In genomic region chr3:119401502-119402440, GRCh38 we compare ENCODE assay signal across 14 cellular contexts.
DNase-seq lines count a peak whose midpoint lies in the region; ATAC-seq and TF ChIP-seq lines count a peak whose summit lies in the region.
"Had no signal": no experiment of that assay in that cellular context is flagged by ENCODE, and none has a peak within 500 bp of the region (broad histone marks: within the 10 kb centered on the region; RNA-seq: fewer than 3 reads in every experiment).

No MANE protein-coding gene starts in this region.

- no peak for DNase-seq in activated CD8-positive, alpha-beta T cell treated with anti-CD3 and anti-CD28 coated beads for 36 hours
- DNase-seq in activated CD8-positive, alpha-beta T cell treated with anti-CD3 and anti-CD28 coated beads, Interleukin-2, amount 10 ng/mL, durations not matched to agents 7 days and 5 days, result no peak
- DNase-seq in neural crest cell (ENCODE audit: low read depth, low spot score) (peak; percentile 7), COLO668 (lab: John Stamatoyannopoulos, UW; ENCODE audit: unreplicated experiment) (no peak), adrenal gland (no peak)
- DNase-seq: 8988T; HCEC 1CT; KBM-7; naive thymus-derived CD4-positive, alpha-beta T cell had no signal

- ATAC-seq in activated CD8-positive, alpha-beta T cell treated with anti-CD3 and anti-CD28 coated beads for 36 hours, result no peak
- ATAC-seq in activated CD8-positive, alpha-beta T cell treated with anti-CD3 and anti-CD28 coated beads, Interleukin-2, amount 10 ng/mL, durations not matched to agents 7 days and 5 days, result no peak
- ATAC-seq in GM21786 (IDR thresholded peaks at IDR 0.05; ENCODE audit: unreplicated experiment) (peak; percentile 53), HG03439 (IDR thresholded peaks at IDR 0.05; ENCODE audit: unreplicated experiment) (peak; percentile 69), HG03108 (IDR thresholded peaks at IDR 0.05; ENCODE audit: unreplicated experiment) (no peak)
- ATAC-seq: naive thymus-derived CD4-positive, alpha-beta T cell; stimulated activated effector memory CD8-positive, alpha-beta T cell treated with anti-CD3 and anti-CD28 coated beads, Interleukin-12 subunit alpha, Interleukin-12 subunit beta, amount 100 ng/mL, for 72 hours had no signal

- no peak for TF ChIP-seq POLR2A in adrenal gland (IDR thresholded peaks at IDR 0.05)

- no peak overlapping the region for H3K4me3 ChIP-seq in adrenal gland
- H3K4me3 ChIP-seq: SK-N-MC had no signal

- no peak overlapping the region for H3K4me3 Mint-ChIP-seq in activated CD8-positive, alpha-beta T cell treated with anti-CD3 and anti-CD28 coated beads for 36 hours
- no peak overlapping the region for H3K4me3 Mint-ChIP-seq in activated CD8-positive, alpha-beta T cell treated with anti-CD3 and anti-CD28 coated beads, Interleukin-2, amount 10 ng/mL, durations not matched to agents 7 days and 5 days
- H3K4me3 Mint-ChIP-seq in neural crest cell, result no peak overlapping the region
- H3K4me3 Mint-ChIP-seq: naive thymus-derived CD4-positive, alpha-beta T cell; stimulated activated effector memory CD8-positive, alpha-beta T cell treated with anti-CD3 and anti-CD28 coated beads, Interleukin-12 subunit alpha, Interleukin-12 subunit beta, amount 100 ng/mL, for 72 hours had no signal

- H3K36me3 Mint-ChIP-seq in activated CD8-positive, alpha-beta T cell treated with anti-CD3 and anti-CD28 coated beads for 36 hours (ENCODE audit: low read depth), result peaks cover 14% of the 10 kb centered on the region
- H3K36me3 Mint-ChIP-seq in activated CD8-positive, alpha-beta T cell treated with anti-CD3 and anti-CD28 coated beads, Interleukin-2, amount 10 ng/mL, durations not matched to agents 7 days and 5 days (ENCODE audit: low read depth), result peaks cover 2% of the 10 kb centered on the region
- no peaks in the 10 kb centered on the region for H3K36me3 Mint-ChIP-seq in neural crest cell (ENCODE audit: low read depth)

- no peaks in the 10 kb centered on the region for H3K27me3 Mint-ChIP-seq in activated CD8-positive, alpha-beta T cell treated with anti-CD3 and anti-CD28 coated beads for 36 hours
- no peaks in the 10 kb centered on the region for H3K27me3 Mint-ChIP-seq in activated CD8-positive, alpha-beta T cell treated with anti-CD3 and anti-CD28 coated beads, Interleukin-2, amount 10 ng/mL, durations not matched to agents 7 days and 5 days (ENCODE audit: low read depth)
- no peaks in the 10 kb centered on the region for H3K27me3 Mint-ChIP-seq in neural crest cell (ENCODE audit: low read depth)
- H3K27me3 Mint-ChIP-seq: naive thymus-derived CD4-positive, alpha-beta T cell had no signal

- no peaks in the 10 kb centered on the region for H3K27me3 ChIP-seq in adrenal gland

- H3K36me3 ChIP-seq in adrenal gland (replicated peaks in 1 of 2), result peaks cover 0 to 30% of the 10 kb centered on the region in 2 donors

- no peaks in the 10 kb centered on the region for H3K9me3 ChIP-seq in adrenal gland (replicated peaks in 1 of 3)

- no peak for TF ChIP-seq CTCF in activated CD8-positive, alpha-beta T cell treated with anti-CD3 and anti-CD28 coated beads for 36 hours (IDR thresholded peaks at IDR 0.05)
- TF ChIP-seq CTCF in neural crest cell (conservative IDR thresholded peaks at IDR 0.05) (no peak), adrenal gland (IDR thresholded peaks at IDR 0.05) (no peak)

- intact Hi-C loops in activated CD8-positive, alpha-beta T cell treated with anti-CD3 and anti-CD28 coated beads for 36 hours (cut with micrococcal nuclease), result no loop called here
- intact Hi-C loops in adrenal gland (cut with DNase I), result no loop called here

- POLR2A ChIA-PET in activated CD8-positive, alpha-beta T cell treated with anti-CD3 and anti-CD28 coated beads for 36 hours (lab: Charles Lee), result no interaction called here
- POLR2A ChIA-PET in activated CD8-positive, alpha-beta T cell treated with anti-CD3 and anti-CD28 coated beads, Interleukin-2, amount 10 ng/mL, durations not matched to agents 7 days and 5 days (lab: Charles Lee), result no interaction called here

- H3K27ac Mint-ChIP-seq in activated CD8-positive, alpha-beta T cell treated with anti-CD3 and anti-CD28 coated beads for 36 hours, result peak overlapping the region; percentile 50
- no peak overlapping the region for H3K27ac Mint-ChIP-seq in activated CD8-positive, alpha-beta T cell treated with anti-CD3 and anti-CD28 coated beads, Interleukin-2, amount 10 ng/mL, durations not matched to agents 7 days and 5 days
- H3K27ac Mint-ChIP-seq in neural crest cell (ENCODE audit: unreplicated experiment), result no peak overlapping the region
- H3K27ac Mint-ChIP-seq: stimulated activated effector memory CD8-positive, alpha-beta T cell treated with anti-CD3 and anti-CD28 coated beads, Interleukin-12 subunit alpha, Interleukin-12 subunit beta, amount 100 ng/mL, for 72 hours had no signal

- 77 to 88% (median 82%) methylated on average over 26 to 36 of the region's 36 CpGs for WGBS in adrenal gland, 4 donors

- CTCF ChIA-PET in activated CD8-positive, alpha-beta T cell treated with anti-CD3 and anti-CD28 coated beads for 36 hours (lab: Charles Lee), result no interaction called here
- CTCF ChIA-PET in activated CD8-positive, alpha-beta T cell treated with anti-CD3 and anti-CD28 coated beads, Interleukin-2, amount 10 ng/mL, durations not matched to agents 7 days and 5 days (lab: Charles Lee), result no interaction called here

- H3K27ac ChIP-seq in adrenal gland, result no peak overlapping the region
- H3K27ac ChIP-seq: SK-N-MC had no signal

- H3K4me1 Mint-ChIP-seq in activated CD8-positive, alpha-beta T cell treated with anti-CD3 and anti-CD28 coated beads for 36 hours (ENCODE audit: low read depth), result peaks cover 10% of the 10 kb centered on the region
- H3K4me1 Mint-ChIP-seq in activated CD8-positive, alpha-beta T cell treated with anti-CD3 and anti-CD28 coated beads, Interleukin-2, amount 10 ng/mL, durations not matched to agents 7 days and 5 days (ENCODE audit: low read depth), result peaks cover 5% of the 10 kb centered on the region
- H3K4me1 Mint-ChIP-seq in neural crest cell, result peaks cover 9% of the 10 kb centered on the region
- H3K4me1 Mint-ChIP-seq: stimulated activated effector memory CD8-positive, alpha-beta T cell treated with anti-CD3 and anti-CD28 coated beads, Interleukin-12 subunit alpha, Interleukin-12 subunit beta, amount 100 ng/mL, for 72 hours had no signal

- H3K4me1 ChIP-seq in adrenal gland (replicated peaks in 1 of 2), result no peaks in the 10 kb centered on the region

- no peaks in the 10 kb centered on the region for H3K9me3 Mint-ChIP-seq in activated CD8-positive, alpha-beta T cell treated with anti-CD3 and anti-CD28 coated beads for 36 hours
- H3K9me3 Mint-ChIP-seq in activated CD8-positive, alpha-beta T cell treated with anti-CD3 and anti-CD28 coated beads, Interleukin-2, amount 10 ng/mL, durations not matched to agents 7 days and 5 days (ENCODE audit: insufficient read depth), result no peaks in the 10 kb centered on the region
- H3K9me3 Mint-ChIP-seq in neural crest cell, result no peaks in the 10 kb centered on the region
- H3K9me3 Mint-ChIP-seq: stimulated activated effector memory CD8-positive, alpha-beta T cell treated with anti-CD3 and anti-CD28 coated beads, Interleukin-12 subunit alpha, Interleukin-12 subunit beta, amount 100 ng/mL, for 72 hours had no signal

Comparison
In these comparisons a context has a peak if more than half of its experiments do, and no peak if none do; other contexts are left out.
1. ATAC-seq: peak in GM21786 (single experiment) and HG03439 (single experiment); none in activated CD8-positive, alpha-beta T cell treated with anti-CD3 and anti-CD28 coated beads for 36 hours (single experiment), activated CD8-positive, alpha-beta T cell treated with anti-CD3 and anti-CD28 coated beads, Interleukin-2, amount 10 ng/mL, durations not matched to agents 7 days and 5 days (single experiment) and HG03108 (single experiment).